ENCODE assay signal across 1 cellular context in the genomic region with DNA sequence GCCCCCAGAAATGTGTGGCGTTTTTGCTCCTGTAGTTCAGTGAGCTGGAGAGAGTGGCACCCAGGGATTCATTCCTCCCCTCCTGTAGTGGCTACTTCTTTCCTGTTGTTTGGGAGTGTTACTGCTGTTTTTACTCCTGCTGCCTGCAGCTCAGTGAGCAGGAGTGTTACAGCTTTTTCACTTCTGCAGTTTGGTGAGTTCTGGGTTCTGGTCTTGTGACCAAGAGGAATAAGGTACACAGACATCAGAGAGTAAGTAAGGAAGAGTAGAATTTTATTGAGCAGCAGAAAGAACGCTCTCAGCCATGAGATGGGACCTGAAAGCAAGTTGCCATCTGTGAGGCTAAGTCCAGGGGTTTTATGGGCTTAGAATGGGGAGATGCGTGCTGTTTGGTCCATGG.
TF ChIP-seq lines count a peak whose summit lies in the region.

No MANE protein-coding gene starts in this region.

TF ChIP-seq in IMR-90, 13 proteins besides CTCF, POLR2A, EP300 and RAD21 (continued from another document):
- TF ChIP-seq MXI1 (IDR thresholded peaks at IDR 0.05; ENCODE audit: borderline replicate concordance, low read depth, low read length) = no peak
- TF ChIP-seq, protein P1, sequence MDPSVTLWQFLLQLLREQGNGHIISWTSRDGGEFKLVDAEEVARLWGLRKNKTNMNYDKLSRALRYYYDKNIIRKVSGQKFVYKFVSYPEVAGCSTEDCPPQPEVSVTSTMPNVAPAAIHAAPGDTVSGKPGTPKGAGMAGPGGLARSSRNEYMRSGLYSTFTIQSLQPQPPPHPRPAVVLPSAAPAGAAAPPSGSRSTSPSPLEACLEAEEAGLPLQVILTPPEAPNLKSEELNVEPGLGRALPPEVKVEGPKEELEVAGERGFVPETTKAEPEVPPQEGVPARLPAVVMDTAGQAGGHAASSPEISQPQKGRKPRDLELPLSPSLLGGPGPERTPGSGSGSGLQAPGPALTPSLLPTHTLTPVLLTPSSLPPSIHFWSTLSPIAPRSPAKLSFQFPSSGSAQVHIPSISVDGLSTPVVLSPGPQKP (IDR thresholded peaks at IDR 0.05; ENCODE audit: borderline replicate concordance, low read depth, low read length) = no peak
- TF ChIP-seq NFE2L2 (IDR thresholded peaks at IDR 0.05; ENCODE audit: low read depth, low read length) = no peak
- TF ChIP-seq, protein P2, sequence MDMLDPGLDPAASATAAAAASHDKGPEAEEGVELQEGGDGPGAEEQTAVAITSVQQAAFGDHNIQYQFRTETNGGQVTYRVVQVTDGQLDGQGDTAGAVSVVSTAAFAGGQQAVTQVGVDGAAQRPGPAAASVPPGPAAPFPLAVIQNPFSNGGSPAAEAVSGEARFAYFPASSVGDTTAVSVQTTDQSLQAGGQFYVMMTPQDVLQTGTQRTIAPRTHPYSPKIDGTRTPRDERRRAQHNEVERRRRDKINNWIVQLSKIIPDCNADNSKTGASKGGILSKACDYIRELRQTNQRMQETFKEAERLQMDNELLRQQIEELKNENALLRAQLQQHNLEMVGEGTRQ (IDR thresholded peaks at IDR 0.05; ENCODE audit: low read depth, low read length) = no peak
- TF ChIP-seq MAZ (IDR thresholded peaks at IDR 0.05; ENCODE audit: borderline replicate concordance, low read depth, low read length) = no peak
- no peak for TF ChIP-seq MAFK (IDR thresholded peaks at IDR 0.05; ENCODE audit: low read depth, low read length)
- no peak for TF ChIP-seq FOS (IDR thresholded peaks at IDR 0.05; ENCODE audit: low read depth, low read length)
- no peak for TF ChIP-seq RCOR1 (IDR thresholded peaks at IDR 0.05; ENCODE audit: insufficient replicate concordance, low read length)
- no peak for TF ChIP-seq CEBPB (IDR thresholded peaks at IDR 0.05; ENCODE audit: low read depth, low read length)
- TF ChIP-seq BHLHE40 (IDR thresholded peaks at IDR 0.05; ENCODE audit: low read depth, low read length) = no peak
- TF ChIP-seq SMC3 (IDR thresholded peaks at IDR 0.05; ENCODE audit: low read depth, low read length) = no peak
- TF ChIP-seq RFX5 (IDR thresholded peaks at IDR 0.05; ENCODE audit: low read depth, low read length) = no peak
